28 cellular contexts compared by ENCODE assay signal in the genomic region with DNA sequence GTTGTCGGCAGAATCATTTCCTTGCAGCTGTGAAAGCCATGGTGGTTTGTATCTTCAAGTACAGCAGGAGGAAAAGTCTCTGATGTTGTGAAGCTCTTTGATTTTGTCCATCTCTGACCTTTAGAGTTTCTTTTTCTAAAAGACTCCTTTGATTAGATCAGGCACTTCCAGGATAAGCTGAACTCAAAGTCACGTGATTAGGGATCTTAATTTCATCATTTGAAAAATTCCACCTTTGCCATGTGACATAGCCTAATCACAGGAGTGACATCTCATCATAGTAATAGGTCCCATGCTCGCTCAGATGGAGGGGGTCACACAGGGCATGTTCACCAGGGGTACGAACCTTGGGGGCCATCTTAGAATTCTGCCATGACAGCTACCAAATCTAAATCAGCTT.
"Had no signal": no experiment of that assay in that cellular context is flagged by ENCODE, and none has a peak within 500 bp of the region (broad histone marks: within the 10 kb centered on the region; RNA-seq: fewer than 3 reads in every experiment).

No MANE protein-coding gene starts in this region.

- H3K9me3 ChIP-seq: testis, thoracic aorta, thyroid gland, tibial artery, transverse colon, upper lobe of left lung, upper lobe of right lung, uterus, vagina had no signal

- H3K27me3 ChIP-seq: suprapubic skin, testis, thyroid gland, tibial artery, tibial nerve, transverse colon, upper lobe of left lung, upper lobe of right lung, uterus, vagina had no signal

- H3K9me3 Mint-ChIP-seq: stimulated activated effector memory CD8-positive, alpha-beta T cell treated with anti-CD3 and anti-CD28 coated beads, Interleukin-12 subunit alpha, Interleukin-12 subunit beta, amount 100 ng/mL, for 72 hours had no signal

- DNase-seq: stimulated activated CD4-positive, alpha-beta T cell treated with anti-CD3 and anti-CD28 coated beads, Interleukin-2, amount 100 ng/mL, for 48 hours; stimulated activated CD4-positive, alpha-beta T cell treated with anti-CD3 and anti-CD28 coated beads, Interleukin-4, amount 100 ng/mL, for 1 hour; stimulated activated CD4-positive, alpha-beta T cell treated with anti-CD3 and anti-CD28 coated beads, Interleukin-4, amount 100 ng/mL, for 24 hours; stimulated activated CD4-positive, alpha-beta T cell treated with anti-CD3 and anti-CD28 coated beads, Interleukin-4, amount 100 ng/mL, for 4 hours; stimulated activated CD8-positive, alpha-beta memory T cell treated with anti-CD3 and anti-CD28 coated beads, Interleukin-4, amount 100 ng/mL, for 48 hours; stimulated activated naive B cell treated with anti-CD40 and anti-IgM and Interleukin-4, amounts not matched to agents 10 μg/mL and 1 μg/mL and 100 μg/mL, for 72 hours; stimulated activated naive CD4-positive, alpha-beta T cell treated with Interleukin-2 at 50 U/mL for 16 hours; stimulated activated naive CD8-positive, alpha-beta T cell treated with anti-CD3 and anti-CD28 coated beads, Interleukin-15, amount 100 ng/mL, for 72 hours; stimulated activated naive CD8-positive, alpha-beta T cell treated with anti-CD3 and anti-CD28 coated beads, Interleukin-15, Interleukin-2, amounts not matched to agents 100 U/mL and 50 U/mL, for 24 hours; stomach; substantia nigra; testis; thyroid gland; tibial artery; transverse colon; trophoblast cell; upper lobe of left lung; upper lobe of right lung; uterus had no signal

- FAIRE-seq: urothelium cell line had no signal

- H3K27ac Mint-ChIP-seq: stimulated activated effector memory CD8-positive, alpha-beta T cell treated with anti-CD3 and anti-CD28 coated beads, Interleukin-12 subunit alpha, Interleukin-12 subunit beta, amount 100 ng/mL, for 72 hours; stimulated activated memory B cell treated with anti-CD40 and anti-IgM and Interleukin-4, amounts not matched to agents 10 μg/mL and 1 μg/mL and 100 μg/mL, for 72 hours; stimulated activated naive B cell treated with anti-CD40 and anti-IgM and Interleukin-4, amounts not matched to agents 10 μg/mL and 1 μg/mL and 100 μg/mL, for 72 hours; stimulated activated naive CD8-positive, alpha-beta T cell treated with anti-CD3 and anti-CD28 coated beads, Interleukin-15, amount 100 ng/mL, for 72 hours; stimulated activated naive CD8-positive, alpha-beta T cell treated with anti-CD3 and anti-CD28 coated beads, Interleukin-15, Interleukin-2, amounts not matched to agents 100 ng/mL and 50 ng/mL, for 24 hours; type B pancreatic cell had no signal

- H3K27me3 Mint-ChIP-seq: stimulated activated memory B cell treated with anti-CD40 and anti-IgM and Interleukin-4, amounts not matched to agents 10 μg/mL and 1 μg/mL and 100 μg/mL, for 72 hours; stimulated activated naive B cell treated with anti-CD40 and anti-IgM and Interleukin-4, amounts not matched to agents 10 μg/mL and 1 μg/mL and 100 μg/mL, for 72 hours; stimulated activated naive CD8-positive, alpha-beta T cell treated with anti-CD3 and anti-CD28 coated beads, Interleukin-15, amount 100 ng/mL, for 72 hours; stimulated activated naive CD8-positive, alpha-beta T cell treated with anti-CD3 and anti-CD28 coated beads, Interleukin-15, Interleukin-2, amounts not matched to agents 100 ng/mL and 50 ng/mL, for 24 hours had no signal

- ATAC-seq: stimulated activated effector memory CD8-positive, alpha-beta T cell treated with anti-CD3 and anti-CD28 coated beads, Interleukin-12 subunit alpha, Interleukin-12 subunit beta, amount 100 ng/mL, for 72 hours; stimulated activated memory B cell treated with anti-CD40 and anti-IgM and Interleukin-4, amounts not matched to agents 10 μg/mL and 1 μg/mL and 100 μg/mL, for 72 hours; stimulated activated naive B cell treated with anti-CD40 and anti-IgM and Interleukin-4, amounts not matched to agents 10 μg/mL and 1 μg/mL and 100 μg/mL, for 72 hours; stimulated activated naive CD8-positive, alpha-beta T cell treated with anti-CD3 and anti-CD28 coated beads, Interleukin-15, amount 100 ng/mL, for 72 hours; stimulated activated naive CD8-positive, alpha-beta T cell treated with anti-CD3 and anti-CD28 coated beads, Interleukin-15, Interleukin-2, amounts not matched to agents 100 U/mL and 50 U/mL, for 24 hours; upper lobe of right lung had no signal

- H3K36me3 ChIP-seq: stomach, suprapubic skin, thoracic aorta, thyroid gland, tibial artery, tibial nerve, transverse colon, upper lobe of left lung, upper lobe of right lung, uterus, vagina had no signal

- H3K36me3 Mint-ChIP-seq: stimulated activated effector memory CD8-positive, alpha-beta T cell treated with anti-CD3 and anti-CD28 coated beads, Interleukin-12 subunit alpha, Interleukin-12 subunit beta, amount 100 ng/mL, for 72 hours; stimulated activated memory B cell treated with anti-CD40 and anti-IgM and Interleukin-4, amounts not matched to agents 10 μg/mL and 1 μg/mL and 100 μg/mL, for 72 hours; stimulated activated naive B cell treated with anti-CD40 and anti-IgM and Interleukin-4, amounts not matched to agents 10 μg/mL and 1 μg/mL and 100 μg/mL, for 72 hours; type B pancreatic cell had no signal

- H3K27ac ChIP-seq: stomach, suprapubic skin, testis, thoracic aorta, thyroid gland, tibial artery, tibial nerve, transverse colon, upper lobe of left lung, upper lobe of right lung, uterus, vagina had no signal

- H3K4me3 Mint-ChIP-seq: stimulated activated effector memory CD8-positive, alpha-beta T cell treated with anti-CD3 and anti-CD28 coated beads, Interleukin-12 subunit alpha, Interleukin-12 subunit beta, amount 100 ng/mL, for 72 hours; stimulated activated memory B cell treated with anti-CD40 and anti-IgM and Interleukin-4, amounts not matched to agents 10 μg/mL and 1 μg/mL and 100 μg/mL, for 72 hours; stimulated activated naive B cell treated with anti-CD40 and anti-IgM and Interleukin-4, amounts not matched to agents 10 μg/mL and 1 μg/mL and 100 μg/mL, for 72 hours; stimulated activated naive CD8-positive, alpha-beta T cell treated with anti-CD3 and anti-CD28 coated beads, Interleukin-15, amount 100 ng/mL, for 72 hours; stimulated activated naive CD8-positive, alpha-beta T cell treated with anti-CD3 and anti-CD28 coated beads, Interleukin-15, Interleukin-2, amounts not matched to agents 100 ng/mL and 50 ng/mL, for 24 hours; type B pancreatic cell had no signal

- H3K4me1 Mint-ChIP-seq: stimulated activated effector memory CD8-positive, alpha-beta T cell treated with anti-CD3 and anti-CD28 coated beads, Interleukin-12 subunit alpha, Interleukin-12 subunit beta, amount 100 ng/mL, for 72 hours; stimulated activated memory B cell treated with anti-CD40 and anti-IgM and Interleukin-4, amounts not matched to agents 10 μg/mL and 1 μg/mL and 100 μg/mL, for 72 hours; stimulated activated naive B cell treated with anti-CD40 and anti-IgM and Interleukin-4, amounts not matched to agents 10 μg/mL and 1 μg/mL and 100 μg/mL, for 72 hours; stimulated activated naive CD8-positive, alpha-beta T cell treated with anti-CD3 and anti-CD28 coated beads, Interleukin-15, amount 100 ng/mL, for 72 hours had no signal

- H3K4me1 ChIP-seq: stomach, suprapubic skin, testis, thyroid gland, tibial artery, tibial nerve, transverse colon, upper lobe of left lung, upper lobe of right lung, uterus, vagina had no signal

- H3K4me3 ChIP-seq: stomach, suprapubic skin, testis, thoracic aorta, thyroid gland, tibial artery, tibial nerve, transverse colon, upper lobe of left lung, upper lobe of right lung, uterus, vagina had no signal
